ENCODE assay signal across 1 cellular context in genomic region chr10:46001187-46001756, GRCh38.
TF ChIP-seq lines count a peak whose summit lies in the region.

No MANE protein-coding gene starts in this region.

TF ChIP-seq in K562, 482 proteins besides CTCF, POLR2A, EP300 and RAD21 (continued from another document and continues in another):
- TF ChIP-seq, protein P1, sequence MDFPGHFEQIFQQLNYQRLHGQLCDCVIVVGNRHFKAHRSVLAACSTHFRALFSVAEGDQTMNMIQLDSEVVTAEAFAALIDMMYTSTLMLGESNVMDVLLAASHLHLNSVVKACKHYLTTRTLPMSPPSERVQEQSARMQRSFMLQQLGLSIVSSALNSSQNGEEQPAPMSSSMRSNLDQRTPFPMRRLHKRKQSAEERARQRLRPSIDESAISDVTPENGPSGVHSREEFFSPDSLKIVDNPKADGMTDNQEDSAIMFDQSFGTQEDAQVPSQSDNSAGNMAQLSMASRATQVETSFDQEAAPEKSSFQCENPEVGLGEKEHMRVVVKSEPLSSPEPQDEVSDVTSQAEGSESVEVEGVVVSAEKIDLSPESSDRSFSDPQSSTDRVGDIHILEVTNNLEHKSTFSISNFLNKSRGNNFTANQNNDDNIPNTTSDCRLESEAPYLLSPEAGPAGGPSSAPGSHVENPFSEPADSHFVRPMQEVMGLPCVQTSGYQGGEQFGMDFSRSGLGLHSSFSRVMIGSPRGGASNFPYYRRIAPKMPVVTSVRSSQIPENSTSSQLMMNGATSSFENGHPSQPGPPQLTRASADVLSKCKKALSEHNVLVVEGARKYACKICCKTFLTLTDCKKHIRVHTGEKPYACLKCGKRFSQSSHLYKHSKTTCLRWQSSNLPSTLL (IDR thresholded peaks at IDR 0.05) = no peak
- TF ChIP-seq, protein P2, sequence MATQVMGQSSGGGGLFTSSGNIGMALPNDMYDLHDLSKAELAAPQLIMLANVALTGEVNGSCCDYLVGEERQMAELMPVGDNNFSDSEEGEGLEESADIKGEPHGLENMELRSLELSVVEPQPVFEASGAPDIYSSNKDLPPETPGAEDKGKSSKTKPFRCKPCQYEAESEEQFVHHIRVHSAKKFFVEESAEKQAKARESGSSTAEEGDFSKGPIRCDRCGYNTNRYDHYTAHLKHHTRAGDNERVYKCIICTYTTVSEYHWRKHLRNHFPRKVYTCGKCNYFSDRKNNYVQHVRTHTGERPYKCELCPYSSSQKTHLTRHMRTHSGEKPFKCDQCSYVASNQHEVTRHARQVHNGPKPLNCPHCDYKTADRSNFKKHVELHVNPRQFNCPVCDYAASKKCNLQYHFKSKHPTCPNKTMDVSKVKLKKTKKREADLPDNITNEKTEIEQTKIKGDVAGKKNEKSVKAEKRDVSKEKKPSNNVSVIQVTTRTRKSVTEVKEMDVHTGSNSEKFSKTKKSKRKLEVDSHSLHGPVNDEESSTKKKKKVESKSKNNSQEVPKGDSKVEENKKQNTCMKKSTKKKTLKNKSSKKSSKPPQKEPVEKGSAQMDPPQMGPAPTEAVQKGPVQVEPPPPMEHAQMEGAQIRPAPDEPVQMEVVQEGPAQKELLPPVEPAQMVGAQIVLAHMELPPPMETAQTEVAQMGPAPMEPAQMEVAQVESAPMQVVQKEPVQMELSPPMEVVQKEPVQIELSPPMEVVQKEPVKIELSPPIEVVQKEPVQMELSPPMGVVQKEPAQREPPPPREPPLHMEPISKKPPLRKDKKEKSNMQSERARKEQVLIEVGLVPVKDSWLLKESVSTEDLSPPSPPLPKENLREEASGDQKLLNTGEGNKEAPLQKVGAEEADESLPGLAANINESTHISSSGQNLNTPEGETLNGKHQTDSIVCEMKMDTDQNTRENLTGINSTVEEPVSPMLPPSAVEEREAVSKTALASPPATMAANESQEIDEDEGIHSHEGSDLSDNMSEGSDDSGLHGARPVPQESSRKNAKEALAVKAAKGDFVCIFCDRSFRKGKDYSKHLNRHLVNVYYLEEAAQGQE (CRISPR knock-in tag; IDR thresholded peaks at IDR 0.05; ENCODE audit: low read depth) = no peak
- TF ChIP-seq, protein P3, sequence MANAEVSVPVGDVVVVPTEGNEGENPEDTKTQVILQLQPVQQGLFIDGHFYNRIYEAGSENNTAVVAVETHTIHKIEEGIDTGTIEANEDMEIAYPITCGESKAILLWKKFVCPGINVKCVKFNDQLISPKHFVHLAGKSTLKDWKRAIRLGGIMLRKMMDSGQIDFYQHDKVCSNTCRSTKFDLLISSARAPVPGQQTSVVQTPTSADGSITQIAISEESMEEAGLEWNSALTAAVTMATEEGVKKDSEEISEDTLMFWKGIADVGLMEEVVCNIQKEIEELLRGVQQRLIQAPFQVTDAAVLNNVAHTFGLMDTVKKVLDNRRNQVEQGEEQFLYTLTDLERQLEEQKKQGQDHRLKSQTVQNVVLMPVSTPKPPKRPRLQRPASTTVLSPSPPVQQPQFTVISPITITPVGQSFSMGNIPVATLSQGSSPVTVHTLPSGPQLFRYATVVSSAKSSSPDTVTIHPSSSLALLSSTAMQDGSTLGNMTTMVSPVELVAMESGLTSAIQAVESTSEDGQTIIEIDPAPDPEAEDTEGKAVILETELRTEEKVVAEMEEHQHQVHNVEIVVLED (CRISPR knock-in tag; IDR thresholded peaks at IDR 0.05) = peak; percentile 40; the same call in 1 of the 2 replicates
- no peak for TF ChIP-seq ZNF174 (CRISPR knock-in tag; IDR thresholded peaks at IDR 0.05)
- peak; percentile 100 for TF ChIP-seq SMARCC2 (IDR thresholded peaks at IDR 0.05; ENCODE audit: low read depth)
- TF ChIP-seq FOXA1 (IDR thresholded peaks at IDR 0.05; ENCODE audit: borderline replicate concordance) = no peak
- peak; percentile 60; the same call in 1 of the 2 replicates for TF ChIP-seq ZNF134 (CRISPR knock-in tag; conservative IDR thresholded peaks at IDR 0.05)
- peak; percentile 38; the same call in 1 of the 2 replicates for TF ChIP-seq JUN (IDR thresholded peaks at IDR 0.05; ENCODE audit: borderline replicate concordance, low read depth, low read length)
- TF ChIP-seq JUN (CRISPR knock-in tag; IDR thresholded peaks at IDR 0.05; ENCODE audit: borderline replicate concordance) = no peak
- TF ChIP-seq NR2F6 (CRISPR knock-in tag; IDR thresholded peaks at IDR 0.05) = no peak
- no peak for TF ChIP-seq ZNF140 (CRISPR knock-in tag; IDR thresholded peaks at IDR 0.05)
- TF ChIP-seq ZNF354B (CRISPR knock-in tag; IDR thresholded peaks at IDR 0.05) = peak; percentile 81
- TF ChIP-seq MAFG (tag; conservative IDR thresholded peaks at IDR 0.05) = peak; percentile 52
- TF ChIP-seq EP400 (IDR thresholded peaks at IDR 0.05) = peak; percentile 86
- TF ChIP-seq TAF15 (IDR thresholded peaks at IDR 0.05; ENCODE audit: low read depth, low read length) = no peak
- TF ChIP-seq ZNF324 (CRISPR knock-in tag; IDR thresholded peaks at IDR 0.05) = no peak
- TF ChIP-seq, protein P4, sequence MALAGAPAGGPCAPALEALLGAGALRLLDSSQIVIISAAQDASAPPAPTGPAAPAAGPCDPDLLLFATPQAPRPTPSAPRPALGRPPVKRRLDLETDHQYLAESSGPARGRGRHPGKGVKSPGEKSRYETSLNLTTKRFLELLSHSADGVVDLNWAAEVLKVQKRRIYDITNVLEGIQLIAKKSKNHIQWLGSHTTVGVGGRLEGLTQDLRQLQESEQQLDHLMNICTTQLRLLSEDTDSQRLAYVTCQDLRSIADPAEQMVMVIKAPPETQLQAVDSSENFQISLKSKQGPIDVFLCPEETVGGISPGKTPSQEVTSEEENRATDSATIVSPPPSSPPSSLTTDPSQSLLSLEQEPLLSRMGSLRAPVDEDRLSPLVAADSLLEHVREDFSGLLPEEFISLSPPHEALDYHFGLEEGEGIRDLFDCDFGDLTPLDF (CRISPR knock-in tag; IDR thresholded peaks at IDR 0.05) = no peak
- TF ChIP-seq, protein P5, sequence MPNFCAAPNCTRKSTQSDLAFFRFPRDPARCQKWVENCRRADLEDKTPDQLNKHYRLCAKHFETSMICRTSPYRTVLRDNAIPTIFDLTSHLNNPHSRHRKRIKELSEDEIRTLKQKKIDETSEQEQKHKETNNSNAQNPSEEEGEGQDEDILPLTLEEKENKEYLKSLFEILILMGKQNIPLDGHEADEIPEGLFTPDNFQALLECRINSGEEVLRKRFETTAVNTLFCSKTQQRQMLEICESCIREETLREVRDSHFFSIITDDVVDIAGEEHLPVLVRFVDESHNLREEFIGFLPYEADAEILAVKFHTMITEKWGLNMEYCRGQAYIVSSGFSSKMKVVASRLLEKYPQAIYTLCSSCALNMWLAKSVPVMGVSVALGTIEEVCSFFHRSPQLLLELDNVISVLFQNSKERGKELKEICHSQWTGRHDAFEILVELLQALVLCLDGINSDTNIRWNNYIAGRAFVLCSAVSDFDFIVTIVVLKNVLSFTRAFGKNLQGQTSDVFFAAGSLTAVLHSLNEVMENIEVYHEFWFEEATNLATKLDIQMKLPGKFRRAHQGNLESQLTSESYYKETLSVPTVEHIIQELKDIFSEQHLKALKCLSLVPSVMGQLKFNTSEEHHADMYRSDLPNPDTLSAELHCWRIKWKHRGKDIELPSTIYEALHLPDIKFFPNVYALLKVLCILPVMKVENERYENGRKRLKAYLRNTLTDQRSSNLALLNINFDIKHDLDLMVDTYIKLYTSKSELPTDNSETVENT (CRISPR knock-in tag; IDR thresholded peaks at IDR 0.05) = no peak
- no peak for TF ChIP-seq POLR2B (IDR thresholded peaks at IDR 0.05; ENCODE audit: low read depth, partially characterized antibody)
- peak; percentile 71; the same call in 1 of the 2 replicates for TF ChIP-seq TRIM28 (IDR thresholded peaks at IDR 0.05)
- TF ChIP-seq PBX2 (CRISPR knock-in tag; IDR thresholded peaks at IDR 0.05; ENCODE audit: low read depth) = peak; percentile 51; the same call in 1 of the 2 replicates
- peak; percentile 95 for TF ChIP-seq PBX2 (tag; conservative IDR thresholded peaks at IDR 0.05; ENCODE audit: low read depth)
- TF ChIP-seq ARHGAP35 (IDR thresholded peaks at IDR 0.05; ENCODE audit: partially characterized antibody) = no peak
- no peak for TF ChIP-seq CAMTA2 (CRISPR knock-in tag; conservative IDR thresholded peaks at IDR 0.05)
- TF ChIP-seq ZNF253 (CRISPR knock-in tag; conservative IDR thresholded peaks at IDR 0.05) = no peak
- TF ChIP-seq ZNF274 (IDR thresholded peaks at IDR 0.05; ENCODE audit: borderline replicate concordance, low read depth, low read length) = peak; percentile 85
- peak; percentile 44; the same call in 1 of the 2 replicates for TF ChIP-seq DEAF1 (CRISPR knock-in tag; IDR thresholded peaks at IDR 0.05)
- TF ChIP-seq ZNF586 (CRISPR knock-in tag; conservative IDR thresholded peaks at IDR 0.05) = no peak
- TF ChIP-seq STAG1 (CRISPR knock-in tag; IDR thresholded peaks at IDR 0.05; ENCODE audit: borderline replicate concordance) = no peak
- TF ChIP-seq, protein P6, sequence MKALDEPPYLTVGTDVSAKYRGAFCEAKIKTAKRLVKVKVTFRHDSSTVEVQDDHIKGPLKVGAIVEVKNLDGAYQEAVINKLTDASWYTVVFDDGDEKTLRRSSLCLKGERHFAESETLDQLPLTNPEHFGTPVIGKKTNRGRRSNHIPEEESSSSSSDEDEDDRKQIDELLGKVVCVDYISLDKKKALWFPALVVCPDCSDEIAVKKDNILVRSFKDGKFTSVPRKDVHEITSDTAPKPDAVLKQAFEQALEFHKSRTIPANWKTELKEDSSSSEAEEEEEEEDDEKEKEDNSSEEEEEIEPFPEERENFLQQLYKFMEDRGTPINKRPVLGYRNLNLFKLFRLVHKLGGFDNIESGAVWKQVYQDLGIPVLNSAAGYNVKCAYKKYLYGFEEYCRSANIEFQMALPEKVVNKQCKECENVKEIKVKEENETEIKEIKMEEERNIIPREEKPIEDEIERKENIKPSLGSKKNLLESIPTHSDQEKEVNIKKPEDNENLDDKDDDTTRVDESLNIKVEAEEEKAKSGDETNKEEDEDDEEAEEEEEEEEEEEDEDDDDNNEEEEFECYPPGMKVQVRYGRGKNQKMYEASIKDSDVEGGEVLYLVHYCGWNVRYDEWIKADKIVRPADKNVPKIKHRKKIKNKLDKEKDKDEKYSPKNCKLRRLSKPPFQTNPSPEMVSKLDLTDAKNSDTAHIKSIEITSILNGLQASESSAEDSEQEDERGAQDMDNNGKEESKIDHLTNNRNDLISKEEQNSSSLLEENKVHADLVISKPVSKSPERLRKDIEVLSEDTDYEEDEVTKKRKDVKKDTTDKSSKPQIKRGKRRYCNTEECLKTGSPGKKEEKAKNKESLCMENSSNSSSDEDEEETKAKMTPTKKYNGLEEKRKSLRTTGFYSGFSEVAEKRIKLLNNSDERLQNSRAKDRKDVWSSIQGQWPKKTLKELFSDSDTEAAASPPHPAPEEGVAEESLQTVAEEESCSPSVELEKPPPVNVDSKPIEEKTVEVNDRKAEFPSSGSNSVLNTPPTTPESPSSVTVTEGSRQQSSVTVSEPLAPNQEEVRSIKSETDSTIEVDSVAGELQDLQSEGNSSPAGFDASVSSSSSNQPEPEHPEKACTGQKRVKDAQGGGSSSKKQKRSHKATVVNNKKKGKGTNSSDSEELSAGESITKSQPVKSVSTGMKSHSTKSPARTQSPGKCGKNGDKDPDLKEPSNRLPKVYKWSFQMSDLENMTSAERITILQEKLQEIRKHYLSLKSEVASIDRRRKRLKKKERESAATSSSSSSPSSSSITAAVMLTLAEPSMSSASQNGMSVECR (CRISPR knock-in tag; IDR thresholded peaks at IDR 0.05) = no peak; the same call in 1 of the 2 replicates
- TF ChIP-seq ZSCAN32 (CRISPR knock-in tag; IDR thresholded peaks at IDR 0.05) = no peak
- TF ChIP-seq SMARCA5 (IDR thresholded peaks at IDR 0.05) = no peak
- no peak for TF ChIP-seq ZNF695 (CRISPR knock-in tag; IDR thresholded peaks at IDR 0.05)
- TF ChIP-seq SMARCB1 (IDR thresholded peaks at IDR 0.05; ENCODE audit: insufficient read length, low read depth) = peak; percentile 94
- TF ChIP-seq POU5F1 (IDR thresholded peaks at IDR 0.05; ENCODE audit: borderline replicate concordance, low read depth, low read length, partially characterized antibody) = peak; percentile 43
- no peak for TF ChIP-seq ZBTB8A (IDR thresholded peaks at IDR 0.05; ENCODE audit: partially characterized antibody)
- TF ChIP-seq HES1 (IDR thresholded peaks at IDR 0.05; ENCODE audit: low read depth) = peak; percentile 95
- no peak for TF ChIP-seq DNMT1 (IDR thresholded peaks at IDR 0.05)
- no peak for TF ChIP-seq ELF1 (tag; IDR thresholded peaks at IDR 0.05)
- peak; percentile 100 for TF ChIP-seq DPF2 (IDR thresholded peaks at IDR 0.05)
